In the genomic region with DNA sequence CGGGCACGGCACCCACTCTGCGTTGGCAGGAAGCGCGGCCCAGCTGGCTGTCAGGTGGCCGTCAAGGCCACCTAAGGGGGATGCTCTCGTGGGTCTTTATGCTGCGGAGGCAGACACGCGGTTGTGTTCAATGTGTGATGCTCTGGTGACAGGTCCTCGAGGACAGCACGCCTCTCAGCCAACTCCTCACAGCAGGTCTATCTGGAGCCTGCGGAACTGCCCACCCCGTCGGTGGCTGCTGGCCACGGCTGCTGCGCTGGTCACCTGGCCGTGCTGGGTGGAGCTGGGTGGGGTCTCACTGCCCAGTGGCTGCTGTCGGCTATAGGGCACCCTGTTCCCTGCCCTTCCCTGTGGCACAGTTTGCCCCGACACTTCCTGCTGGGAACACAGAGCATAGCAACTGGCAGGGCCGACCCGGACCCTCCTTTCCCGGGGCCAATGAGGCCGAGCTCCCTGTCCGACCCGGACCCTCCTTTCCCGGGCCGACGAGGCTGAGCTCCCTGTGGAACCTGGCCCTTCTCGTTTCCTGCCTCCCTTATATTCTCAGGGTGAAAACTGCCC, we compare ENCODE assay signal across 20 cellular contexts. TPM values are rescaled to one million over a fixed set of nuclear protein-coding genes. Genes with fewer than 3 reads are reported as not detected.
"Had no signal": no experiment of that assay in that cellular context is flagged by ENCODE, and none has a peak within 500 bp of the region (broad histone marks: within the 10 kb centered on the region; RNA-seq: fewer than 3 reads in every experiment).

No MANE protein-coding gene starts in this region.

- H2AFZ ChIP-seq: neural progenitor cell had no signal

- H3K4me3 ChIP-seq: lung, neural progenitor cell, thyroid gland had no signal

- H3K9me3 ChIP-seq: thyroid gland had no signal

- DNase-seq: activated CD8-positive, alpha-beta memory T cell treated with anti-CD3 and anti-CD28 coated beads, Interleukin-2, amount 50 U/mL, for 4 hours; activated naive CD8-positive, alpha-beta T cell treated with anti-CD3 and anti-CD28 coated beads for 36 hours; activated T-cell treated with anti-CD3 and anti-CD28 coated beads, Interleukin-2, amount 50 U/mL, for 24 hours; effector CD8-positive, alpha-beta T cell; foreskin melanocyte; hypothalamus; naive thymus-derived CD4-positive, alpha-beta T cell; retina; stimulated activated CD4-positive, alpha-beta T cell treated with anti-CD3 and anti-CD28 coated beads, Interleukin-12 subunit alpha, Interleukin-12 subunit beta, amount 100 ng/mL, for 4 hours; stimulated activated CD4-positive, alpha-beta T cell treated with anti-CD3 and anti-CD28 coated beads, Interleukin-4, amount 100 ng/mL, for 4 hours; stimulated activated naive CD8-positive, alpha-beta T cell treated with anti-CD3 and anti-CD28 coated beads, Interleukin-15, Interleukin-2, amounts not matched to agents 100 U/mL and 50 U/mL, for 24 hours; T-cell; thyroid gland had no signal

- ATAC-seq: activated T-helper 17 cell treated with anti-CD3 and anti-CD28 coated beads, Interleukin-2, amount 50 U/mL, for 72 hours; naive thymus-derived CD4-positive, alpha-beta T cell; stimulated activated naive CD8-positive, alpha-beta T cell treated with anti-CD3 and anti-CD28 coated beads, Interleukin-15, Interleukin-2, amounts not matched to agents 100 U/mL and 50 U/mL, for 24 hours; T-cell had no signal

- H3K9ac ChIP-seq: neural progenitor cell had no signal

- H3K27me3 ChIP-seq: neural progenitor cell, thyroid gland had no signal

- H3K36me3 ChIP-seq: neural progenitor cell had no signal

- H3K4me2 ChIP-seq: neural progenitor cell had no signal

- H3K27ac ChIP-seq: neural progenitor cell, thyroid gland had no signal

- H3K4me1 ChIP-seq: neural progenitor cell, thyroid gland had no signal

- FAIRE-seq: bronchial epithelial cell, TTC549 had no signal

RNA-seq across cellular contexts. Expression of a gene that starts 14.3 kb away (rescaled TPM):
- total RNA-seq: bronchial epithelial cell, thyroid gland, ureter had no signal
- polyA plus RNA-seq: naive thymus-derived CD4-positive, alpha-beta T cell had no signal

RNA-seq across cellular contexts. Expression of a gene that starts 31.3 kb away (rescaled TPM):
- total RNA-seq: activated naive CD8-positive, alpha-beta T cell treated with anti-CD3 and anti-CD28 coated beads for 36 hours; naive thymus-derived CD4-positive, alpha-beta T cell; osteoblast; T-cell had no signal
- polyA plus RNA-seq: naive thymus-derived CD4-positive, alpha-beta T cell had no signal
